ENCODE assay signal across 15 cellular contexts in genomic region chr6:26358511-26358981, GRCh38.
DNase-seq lines count a peak whose midpoint lies in the region; ATAC-seq and TF ChIP-seq lines count a peak whose summit lies in the region.
"Had no signal": no experiment of that assay in that cellular context is flagged by ENCODE, and none has a peak within 500 bp of the region (broad histone marks: within the 10 kb centered on the region; RNA-seq: fewer than 3 reads in every experiment).

No MANE protein-coding gene starts in this region.

- DNase-seq in GM12864 (ENCODE audit: low read depth) (peak; percentile 82), NOMO-1 treated with dmso at 0.1 percent for 144 hours (lab: John Stamatoyannopoulos, UW; ENCODE audit: unreplicated experiment) (peak; percentile 34), OCI-M1 (lab: John Stamatoyannopoulos, UW) (no peak)
- no peak for DNase-seq in stimulated activated naive CD4-positive, alpha-beta T cell (lab: John Stamatoyannopoulos, UW)
- DNase-seq: effector CD8-positive, alpha-beta T cell; HFFc6; hippocampal formation; midbrain; NCI-H510A; sigmoid colon; SW 1271 had no signal

- ATAC-seq in GM19372 (IDR thresholded peaks at IDR 0.05; ENCODE audit: low read depth, unreplicated experiment) (peak; percentile 38), HG03039 (IDR thresholded peaks at IDR 0.05; ENCODE audit: unreplicated experiment) (peak; percentile 49), GM19463 (IDR thresholded peaks at IDR 0.05; ENCODE audit: unreplicated experiment) (no peak), HG02870 (IDR thresholded peaks at IDR 0.05; ENCODE audit: unreplicated experiment) (no peak)

- TF ChIP-seq CTCF in GM12864 (IDR thresholded peaks at IDR 0.05; ENCODE audit: low read depth, low read length, missing control alignments) = no peak

- H3K4me3 ChIP-seq in GM12864 (ENCODE audit: low read depth, low read length) = no peak overlapping the region
- H3K4me3 ChIP-seq: sigmoid colon had no signal

Comparison
In these comparisons a context has a peak if more than half of its experiments do, and no peak if none do; other contexts are left out.
1. DNase-seq: peak in GM12864 (single experiment) and NOMO-1 treated with dmso at 0.1 percent for 144 hours (single experiment); none in OCI-M1 (single experiment) and stimulated activated naive CD4-positive, alpha-beta T cell (0 of 6).
2. ATAC-seq: peak in GM19372 (single experiment) and HG03039 (single experiment); none in GM19463 (single experiment) and HG02870 (single experiment).